Comparison of ENCODE assay signal across 8 cellular contexts in the genomic region with DNA sequence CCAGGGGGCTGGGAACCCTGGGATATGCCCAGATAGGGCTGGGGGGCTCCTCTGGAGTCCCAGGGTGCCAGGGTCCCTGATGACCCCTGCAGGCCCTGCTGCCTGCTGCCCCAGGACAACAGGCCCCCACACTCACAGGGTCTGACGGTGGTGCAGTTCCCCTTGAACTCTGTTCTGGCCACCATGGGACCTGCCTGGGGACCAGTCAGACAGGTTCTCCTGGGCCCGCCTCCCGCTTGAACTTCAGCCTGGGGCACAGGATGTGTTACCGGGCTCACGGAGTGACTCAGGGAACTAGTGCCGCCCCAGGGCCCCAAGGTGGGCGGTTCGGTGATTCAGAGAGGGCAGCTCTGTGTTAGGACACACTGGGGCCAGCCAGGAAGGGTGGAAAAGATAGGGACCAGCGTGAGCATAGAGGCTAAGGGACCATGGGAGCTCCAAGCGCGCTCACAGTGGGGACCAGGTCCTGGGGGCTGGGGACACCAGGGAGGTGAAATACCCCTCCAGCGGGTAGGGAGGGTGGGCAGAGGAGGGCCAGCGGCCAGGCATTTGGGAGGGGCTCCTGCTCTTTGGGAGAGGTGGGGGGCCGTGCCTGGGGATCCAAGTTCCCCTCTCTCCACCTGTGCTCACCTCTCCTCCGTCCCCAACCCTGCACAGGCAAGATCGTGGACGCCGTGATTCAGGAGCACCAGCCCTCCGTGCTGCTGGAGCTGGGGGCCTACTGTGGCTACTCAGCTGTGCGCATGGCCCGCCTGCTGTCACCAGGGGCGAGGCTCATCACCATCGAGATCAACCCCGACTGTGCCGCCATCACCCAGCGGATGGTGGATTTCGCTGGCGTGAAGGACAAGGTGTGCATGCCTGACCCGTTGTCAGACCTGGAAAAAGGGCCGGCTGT. TPM values are rescaled to one million over a fixed set of nuclear protein-coding genes. Genes with fewer than 3 reads are reported as not detected.
DNase-seq lines count a peak whose midpoint lies in the region; ATAC-seq lines count a peak whose summit lies in the region.

No MANE protein-coding gene starts in this region.

- no peak overlapping the region for H3K4me3 Mint-ChIP-seq in naive thymus-derived CD8-positive, alpha-beta T cell
- no peak overlapping the region for H3K4me3 Mint-ChIP-seq in natural killer cell treated with Interleukin-12 subunit alpha and Interleukin-12 subunit beta and Interleukin-15 and Interleukin-18, amount 100 ng/mL, for 72 hours

- no peak overlapping the region for H3K4me2 ChIP-seq in neuronal stem cell (ENCODE audit: insufficient read depth, low read length, poor library complexity, severe bottlenecking)

- no peak overlapping the region for H2BK120ac ChIP-seq in neuronal stem cell (ENCODE audit: low read depth, low read length)

- no peak overlapping the region for H3K4ac ChIP-seq in neuronal stem cell (ENCODE audit: low read length)

- H3K27ac Mint-ChIP-seq in naive thymus-derived CD8-positive, alpha-beta T cell, result no peak overlapping the region
- no peak overlapping the region for H3K27ac Mint-ChIP-seq in natural killer cell treated with Interleukin-12 subunit alpha and Interleukin-12 subunit beta and Interleukin-15 and Interleukin-18, amount 100 ng/mL, for 72 hours

- H3K4me3 ChIP-seq in neuronal stem cell (ENCODE audit: low read length in 2 of 2), result no peak overlapping the region

- peak overlapping the region; percentile 48 for H2AFZ ChIP-seq in neuronal stem cell (ENCODE audit: low read length)

- H2BK15ac ChIP-seq in neuronal stem cell (ENCODE audit: low read length), result peak overlapping the region; percentile 98

- H3K36me3 ChIP-seq in neuronal stem cell (replicated peaks in 1 of 2; ENCODE audit: control insufficient read depth in 2 of 2, insufficient read depth in 2 of 2, low read length in 2 of 2), result peaks cover 0 to 7% of the 10 kb centered on the region in 2 donors

- H3K36me3 Mint-ChIP-seq in naive thymus-derived CD8-positive, alpha-beta T cell, result peaks cover 0 to 13% (median 0%) of the 10 kb centered on the region in 3 donors
- no peaks in the 10 kb centered on the region for H3K36me3 Mint-ChIP-seq in natural killer cell treated with Interleukin-12 subunit alpha and Interleukin-12 subunit beta and Interleukin-15 and Interleukin-18, amount 100 ng/mL, for 72 hours

- H4K8ac ChIP-seq in neuronal stem cell (ENCODE audit: low read depth, low read length), result peak overlapping the region; percentile 17

- H3K27me3 Mint-ChIP-seq in naive thymus-derived CD8-positive, alpha-beta T cell, result no peaks in the 10 kb centered on the region
- H3K27me3 Mint-ChIP-seq in natural killer cell treated with Interleukin-12 subunit alpha and Interleukin-12 subunit beta and Interleukin-15 and Interleukin-18, amount 100 ng/mL, for 72 hours, result no peaks in the 10 kb centered on the region

- POLR2A ChIA-PET in naive thymus-derived CD8-positive, alpha-beta T cell (lab: Charles Lee), result no interaction called here

- H4K91ac ChIP-seq in neuronal stem cell (ENCODE audit: low read depth, low read length, poor library complexity), result no peak overlapping the region

- ATAC-seq in HG03432 (IDR thresholded peaks at IDR 0.05; ENCODE audit: unreplicated experiment), result no peak
- no peak for ATAC-seq in naive thymus-derived CD8-positive, alpha-beta T cell
- no peak for ATAC-seq in natural killer cell treated with Interleukin-12 subunit alpha and Interleukin-12 subunit beta and Interleukin-15 and Interleukin-18, amount 100 ng/mL, for 72 hours

- DNase-seq in DMS153 treated with DMSO at 0.1 percent for 48 hours (lab: John Stamatoyannopoulos, UW; ENCODE audit: unreplicated experiment), result peak; percentile 35
- peak; percentile 74 for DNase-seq in LoVo (ENCODE audit: low spot score)
- peak; percentile 75 for DNase-seq in dermis blood vessel endothelial cell
- DNase-seq in neuronal stem cell (ENCODE audit: low spot score), result no peak
- no peak for DNase-seq in NCI-H2081 (lab: John Stamatoyannopoulos, UW)
- DNase-seq in naive thymus-derived CD8-positive, alpha-beta T cell, result no peak
- no peak for DNase-seq in natural killer cell treated with Interleukin-12 subunit alpha and Interleukin-12 subunit beta and Interleukin-15 and Interleukin-18, amount 100 ng/mL, for 72 hours (ENCODE audit: low spot score)

- peak overlapping the region; percentile 100 for H3K23ac ChIP-seq in neuronal stem cell (ENCODE audit: low read depth, low read length, poor library complexity)

- peak overlapping the region; percentile 93 for H2BK5ac ChIP-seq in neuronal stem cell (ENCODE audit: low read length)

- peak overlapping the region; percentile 93 for H3K18ac ChIP-seq in neuronal stem cell (ENCODE audit: low read length)

- H2BK12ac ChIP-seq in neuronal stem cell (ENCODE audit: low read length), result no peak overlapping the region

- peak overlapping the region; percentile 97 for H2AK5ac ChIP-seq in neuronal stem cell (ENCODE audit: low read depth, low read length)

- peaks cover 3% of the 10 kb centered on the region for H3K79me1 ChIP-seq in neuronal stem cell (ENCODE audit: low read depth, low read length)

- H3K27me3 ChIP-seq in neuronal stem cell (ENCODE audit: control insufficient read depth in 3 of 3, insufficient read depth in 3 of 3, low read depth in 1 of 3, low read length in 3 of 3), result no peaks in the 10 kb centered on the region

- no peak overlapping the region for H3K27ac ChIP-seq in neuronal stem cell (replicated peaks; ENCODE audit: low read length)

- H3K4me1 Mint-ChIP-seq in naive thymus-derived CD8-positive, alpha-beta T cell, result peaks cover 0 to 8% (median 4%) of the 10 kb centered on the region in 4 donors
- peaks cover 13 to 24% of the 10 kb centered on the region in 2 donors for H3K4me1 Mint-ChIP-seq in natural killer cell treated with Interleukin-12 subunit alpha and Interleukin-12 subunit beta and Interleukin-15 and Interleukin-18, amount 100 ng/mL, for 72 hours (ENCODE audit: low read depth in 2 of 2)

- peaks cover 21 to 43% of the 10 kb centered on the region in 2 donors for H3K4me1 ChIP-seq in neuronal stem cell (ENCODE audit: control insufficient read depth in 2 of 2, insufficient read depth in 1 of 2, low read depth in 1 of 2, low read length in 2 of 2)

- H3K9me3 ChIP-seq in neuronal stem cell (replicated peaks in 1 of 2; ENCODE audit: control insufficient read depth in 2 of 2, insufficient read depth in 1 of 2, low read depth in 1 of 2, low read length in 2 of 2), result peaks cover 0 to 2% of the 10 kb centered on the region in 2 donors

- WGBS in neuronal stem cell (ENCODE audit: extremely low coverage in 2 of 2, insufficient read length in 2 of 2, insufficient replicate concordance in 1 of 2), 2 donors, result no CpG with 5 or more reads among the region's 30 CpGs

- no peaks in the 10 kb centered on the region for H3K9me3 Mint-ChIP-seq in naive thymus-derived CD8-positive, alpha-beta T cell
- H3K9me3 Mint-ChIP-seq in natural killer cell treated with Interleukin-12 subunit alpha and Interleukin-12 subunit beta and Interleukin-15 and Interleukin-18, amount 100 ng/mL, for 72 hours, result no peaks in the 10 kb centered on the region

- peak overlapping the region; percentile 78 for H3K9ac ChIP-seq in neuronal stem cell (ENCODE audit: low read depth, low read length, poor library complexity)

- peak overlapping the region; percentile 98 for H3K14ac ChIP-seq in neuronal stem cell (ENCODE audit: low read length)

RNA-seq across cellular contexts. Expression of a gene that starts 21.5 kb away (rescaled TPM):
- 81.9 and 129 TPM in 2 replicates for total RNA-seq in dermis blood vessel endothelial cell
- 16.7 TPM for polyA plus RNA-seq in neuronal stem cell (2013, experiment 1 of 2)
- 17.7 TPM for polyA plus RNA-seq in neuronal stem cell (2013, experiment 2 of 2)
- 10 to 100 TPM; 33.4 to 33.8 TPM for total RNA-seq in naive thymus-derived CD8-positive, alpha-beta T cell
- 10 to 100 TPM in 2 of 3 donors, 1 to 10 TPM in 1; 6.5 to 14.9 (median 10.6) TPM for polyA plus RNA-seq in naive thymus-derived CD8-positive, alpha-beta T cell
- total RNA-seq in natural killer cell treated with Interleukin-12 subunit alpha and Interleukin-12 subunit beta and Interleukin-15 and Interleukin-18, amount 100 ng/mL, for 72 hours, result 10 to 100 TPM; 29.9 to 34.3 TPM

RNA-seq across cellular contexts. Expression of a gene that starts 21.6 kb away (rescaled TPM):
- 551 and 616 TPM in 2 replicates for total RNA-seq in dermis blood vessel endothelial cell
- polyA plus RNA-seq in neuronal stem cell (2013, experiment 1 of 2), result 7.3 TPM
- 6.4 TPM for polyA plus RNA-seq in neuronal stem cell (2013, experiment 2 of 2)
- total RNA-seq in naive thymus-derived CD8-positive, alpha-beta T cell, result 10 to 100 TPM; 40.7 to 43.0 TPM
- 10 to 100 TPM; 92.1 to 97.2 (median 92.6) TPM for polyA plus RNA-seq in naive thymus-derived CD8-positive, alpha-beta T cell
- total RNA-seq in natural killer cell treated with Interleukin-12 subunit alpha and Interleukin-12 subunit beta and Interleukin-15 and Interleukin-18, amount 100 ng/mL, for 72 hours, result 100 to 1,000 TPM; 141 to 223 TPM

RNA-seq across cellular contexts. Expression of a gene that starts 53.5 kb away (rescaled TPM):
- total RNA-seq in dermis blood vessel endothelial cell, result 123 and 288 TPM in 2 replicates
- 35.3 TPM for polyA plus RNA-seq in neuronal stem cell (2013, experiment 1 of 2)
- 32.4 TPM for polyA plus RNA-seq in neuronal stem cell (2013, experiment 2 of 2)
- total RNA-seq in naive thymus-derived CD8-positive, alpha-beta T cell, result 1 to 10 TPM; 4.6 to 5.1 TPM
- polyA plus RNA-seq in naive thymus-derived CD8-positive, alpha-beta T cell, result 1 to 10 TPM in 2 of 3 donors, under 1 TPM in 1; 0.53 to 1.5 (median 1.1) TPM
- total RNA-seq in natural killer cell treated with Interleukin-12 subunit alpha and Interleukin-12 subunit beta and Interleukin-15 and Interleukin-18, amount 100 ng/mL, for 72 hours, result 1 to 10 TPM; 3.7 to 3.8 TPM

RNA-seq across cellular contexts. Expression of a gene that starts 57.8 kb away (rescaled TPM):
- 86.0 and 93.6 TPM in 2 replicates for total RNA-seq in dermis blood vessel endothelial cell
- 4.9 TPM for polyA plus RNA-seq in neuronal stem cell (2013, experiment 1 of 2)
- 4.2 TPM for polyA plus RNA-seq in neuronal stem cell (2013, experiment 2 of 2)
- total RNA-seq in naive thymus-derived CD8-positive, alpha-beta T cell, result 10 to 100 TPM; 37.5 to 38.0 TPM
- 10 to 100 TPM; 22.6 to 36.2 (median 26.4) TPM for polyA plus RNA-seq in naive thymus-derived CD8-positive, alpha-beta T cell
- total RNA-seq in natural killer cell treated with Interleukin-12 subunit alpha and Interleukin-12 subunit beta and Interleukin-15 and Interleukin-18, amount 100 ng/mL, for 72 hours, result 10 to 100 TPM; 50.5 to 61.6 TPM

Comparison
In these comparisons a context has a peak if more than half of its experiments do, and no peak if none do; other contexts are left out.
1. DNase-seq: peak in DMS153 treated with DMSO at 0.1 percent for 48 hours (single experiment), LoVo (single experiment) and dermis blood vessel endothelial cell (single experiment); none in neuronal stem cell (single experiment), NCI-H2081 (0 of 2), naive thymus-derived CD8-positive, alpha-beta T cell (0 of 10) and natural killer cell treated with Interleukin-12 subunit alpha and Interleukin-12 subunit beta and Interleukin-15 and Interleukin-18, amount 100 ng/mL, for 72 hours (single experiment).
2. RNA of a gene that starts 53.5 kb away (total RNA-seq): 123 to 288 TPM in dermis blood vessel endothelial cell; 4.6 to 5.1 TPM in naive thymus-derived CD8-positive, alpha-beta T cell and 3.7 to 3.8 TPM in natural killer cell treated with Interleukin-12 subunit alpha and Interleukin-12 subunit beta and Interleukin-15 and Interleukin-18, amount 100 ng/mL, for 72 hours; every median in the first group is over 10 times any median in the second.